21 cellular contexts compared by ENCODE assay signal in the genomic region with DNA sequence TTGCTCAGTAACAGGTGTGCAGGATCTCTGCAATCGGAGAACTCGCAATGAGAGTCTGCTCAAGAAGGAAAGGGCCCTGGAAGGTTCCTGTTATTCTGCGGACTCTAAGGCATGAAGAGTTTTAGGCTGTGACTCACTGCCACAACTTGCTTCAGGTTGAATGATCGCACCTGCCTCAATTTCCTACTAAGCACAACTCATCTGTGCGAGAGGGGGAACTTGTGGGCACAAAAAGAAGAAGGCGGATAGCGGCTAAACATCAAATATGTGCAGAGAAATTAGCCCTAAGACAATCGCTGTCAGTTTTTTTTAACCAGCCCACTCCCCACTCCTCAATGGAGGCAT. TPM values are rescaled to one million over a fixed set of nuclear protein-coding genes. Genes with fewer than 3 reads are reported as not detected.
DNase-seq lines count a peak whose midpoint lies in the region; ATAC-seq, FAIRE-seq and TF ChIP-seq lines count a peak whose summit lies in the region.
"Had no signal": no experiment of that assay in that cellular context is flagged by ENCODE, and none has a peak within 500 bp of the region (broad histone marks: within the 10 kb centered on the region; RNA-seq: fewer than 3 reads in every experiment).

No MANE protein-coding gene starts in this region.

- H3K4me3 Mint-ChIP-seq in IgD-negative memory B cell (peak overlapping the region in 3 of 4 donors; percentile 35 to 89 (median 84)), astrocyte (ENCODE audit: unreplicated experiment) (no peak overlapping the region), naive B cell (peak overlapping the region; percentile 48 to 94 (median 77))
- H3K4me3 Mint-ChIP-seq: H9 had no signal

- H3K27me3 ChIP-seq in BLaER1 = no peaks in the 10 kb centered on the region
- H3K27me3 ChIP-seq in astrocyte (ENCODE audit: insufficient read depth, low read length) = no peaks in the 10 kb centered on the region

- TF ChIP-seq CTCF in astrocyte (IDR thresholded peaks at IDR 0.05; ENCODE audit: insufficient read depth, low read depth, low read length) = no peak

- FAIRE-seq in astrocyte (lab: Jason Lieb, UNC) = no peak
- FAIRE-seq: A549, D721Med had no signal

- no peak overlapping the region for H2AFZ ChIP-seq in astrocyte (ENCODE audit: low read depth, low read length)

- peaks cover 41 to 43% (median 42%) of the 10 kb centered on the region in 3 donors for H3K4me1 Mint-ChIP-seq in IgD-negative memory B cell
- peaks cover 16% of the 10 kb centered on the region for H3K4me1 Mint-ChIP-seq in astrocyte (ENCODE audit: low read depth, unreplicated experiment)
- peaks cover 52 to 69% (median 61%) of the 10 kb centered on the region in 3 donors for H3K4me1 Mint-ChIP-seq in naive B cell

- H3K9me3 Mint-ChIP-seq in IgD-negative memory B cell (no peaks in the 10 kb centered on the region), astrocyte (ENCODE audit: unreplicated experiment) (no peaks in the 10 kb centered on the region), naive B cell (no peaks in the 10 kb centered on the region)
- H3K9me3 Mint-ChIP-seq: H9 had no signal

- H3K4me3 ChIP-seq in BLaER1 (no peak overlapping the region; the same call in 1 of the 2 replicates), astrocyte (ENCODE audit: insufficient read depth, low read depth, low read length) (no peak overlapping the region)
- H3K4me3 ChIP-seq: A549 had no signal

- no peaks in the 10 kb centered on the region for H3K79me2 ChIP-seq in astrocyte (ENCODE audit: insufficient read depth, low read length)

- H3K27ac Mint-ChIP-seq in IgD-negative memory B cell (peak overlapping the region; percentile 6 to 72 (median 61)), astrocyte (ENCODE audit: unreplicated experiment) (no peak overlapping the region), naive B cell (peak overlapping the region; percentile 76 to 95 (median 92))
- H3K27ac Mint-ChIP-seq: H9 had no signal

- peak overlapping the region; percentile 80 for H3K27ac ChIP-seq in BLaER1
- H3K27ac ChIP-seq in astrocyte (ENCODE audit: low read depth, low read length) = no peak overlapping the region
- H3K27ac ChIP-seq: HL-60 had no signal

- peak; percentile 77 to 80 for ATAC-seq in naive B cell (ENCODE audit: low read depth in 2 of 2)
- ATAC-seq in GM21423 (IDR thresholded peaks at IDR 0.05; ENCODE audit: unreplicated experiment) = no peak

- H3K4me2 ChIP-seq in BLaER1 (peak overlapping the region; percentile 79), astrocyte (ENCODE audit: low read length) (no peak overlapping the region)
- H3K4me2 ChIP-seq: A549, SK-N-SH had no signal

- H3K27me3 Mint-ChIP-seq in IgD-negative memory B cell (peaks cover 6% of the 10 kb centered on the region), astrocyte (ENCODE audit: low read depth, unreplicated experiment) (peaks cover 14% of the 10 kb centered on the region), naive B cell (peaks cover 0 to under 1% (median 0%) of the 10 kb centered on the region in 3 donors)

- DNase-seq in astrocyte (ENCODE audit: low read depth) = peak; percentile 61
- peak; percentile 60 for DNase-seq in naive B cell
- no peak for DNase-seq in ureter (ENCODE audit: low spot score)
- no peak for DNase-seq in NCI-H2029 (lab: John Stamatoyannopoulos, UW)
- DNase-seq in NCI-H1694 treated with DMSO at 0.1 percent for 48 hours (lab: John Stamatoyannopoulos, UW) = no peak
- DNase-seq: C1 segment of cervical spinal cord; H9; IMR-90; NCI-H1105; NCI-H510A; NCI-H748 treated with DMSO at 0.1 percent for 48 hours; NK-92 treated with Interleukin-12 subunit alpha and Interleukin-12 subunit beta, amount 100 ng/mL, for 24 hours; RPMI8226; SHP77 treated with DMSO at 0.1 percent for 48 hours; SK-N-SH had no signal

- peaks cover 1% of the 10 kb centered on the region for H3K36me3 Mint-ChIP-seq in IgD-negative memory B cell
- no peaks in the 10 kb centered on the region for H3K36me3 Mint-ChIP-seq in astrocyte (ENCODE audit: low read depth, unreplicated experiment)
- H3K36me3 Mint-ChIP-seq in naive B cell = no peaks in the 10 kb centered on the region

- H3K9me3 ChIP-seq in BLaER1 (no peaks in the 10 kb centered on the region), astrocyte (ENCODE audit: insufficient read depth, low read depth, low read length) (no peaks in the 10 kb centered on the region)
- H3K9me3 ChIP-seq: A549, SK-N-SH had no signal

- H4K20me1 ChIP-seq in BLaER1 (no peaks in the 10 kb centered on the region), astrocyte (ENCODE audit: insufficient read depth, low read length) (no peaks in the 10 kb centered on the region)

- H3K36me3 ChIP-seq in BLaER1 = no peaks in the 10 kb centered on the region
- H3K36me3 ChIP-seq in astrocyte (ENCODE audit: insufficient read depth, low read length) = no peaks in the 10 kb centered on the region

- H3K4me1 ChIP-seq in BLaER1 (peaks cover 67% of the 10 kb centered on the region), astrocyte (ENCODE audit: insufficient read depth, low read length) (peaks cover 2% of the 10 kb centered on the region)

- H3K9ac ChIP-seq in BLaER1 (peak overlapping the region; percentile 59), astrocyte (ENCODE audit: low read length) (no peak overlapping the region)
- H3K9ac ChIP-seq: SK-N-SH had no signal

RNA-seq across cellular contexts. Expression of a gene that starts 14.0 kb away (rescaled TPM):
- polyA plus RNA-seq in IgD-negative memory B cell = 0.06 TPM
- 0.11 TPM in 1 of 2 replicates, not detected in the other for total RNA-seq in astrocyte
- polyA plus RNA-seq in naive B cell (ENCODE audit: low read depth in 6 of 6) = not detected
- total RNA-seq in ureter = 1.8 TPM
- total RNA-seq: IMR-90 had no signal

Comparison
In these comparisons a context has a peak if more than half of its experiments do, and no peak if none do; other contexts are left out.
1. DNase-seq: peak in astrocyte (single experiment) and naive B cell (single experiment); none in ureter (single experiment), NCI-H2029 (single experiment) and NCI-H1694 treated with DMSO at 0.1 percent for 48 hours (single experiment).